ENCODE assay signal across 12 cellular contexts in genomic region chr9:36194326-36195000, GRCh38. TPM values are rescaled to one million over a fixed set of nuclear protein-coding genes. Genes with fewer than 3 reads are reported as not detected.
DNase-seq lines count a peak whose midpoint lies in the region; ATAC-seq and TF ChIP-seq lines count a peak whose summit lies in the region.
"Had no signal": no experiment of that assay in that cellular context is flagged by ENCODE, and none has a peak within 500 bp of the region (broad histone marks: within the 10 kb centered on the region; RNA-seq: fewer than 3 reads in every experiment).

No MANE protein-coding gene starts in this region.

- no peak overlapping the region for H3K4me3 ChIP-seq in CD4-positive, alpha-beta memory T cell (ENCODE audit: low read length in 2 of 2)
- H3K4me3 ChIP-seq in HEK293 (ENCODE audit: low read depth, low read length): no peak overlapping the region

- H3K27ac ChIP-seq in CD4-positive, alpha-beta memory T cell (ENCODE audit: low read depth, low read length): no peak overlapping the region
- H3K27ac ChIP-seq in HEK293 (ENCODE audit: extremely low read depth, low read depth, low read length): no peak overlapping the region
- H3K27ac ChIP-seq: left ventricle myocardium inferior had no signal

- H3K9me3 ChIP-seq in CD4-positive, alpha-beta memory T cell (ENCODE audit: control insufficient read depth in 1 of 2, low read length in 2 of 2): no peaks in the 10 kb centered on the region
- H3K9me3 ChIP-seq in HEK293 (ENCODE audit: control insufficient read depth, insufficient read depth, low read depth, low read length): no peaks in the 10 kb centered on the region
- H3K9me3 ChIP-seq: left ventricle myocardium inferior had no signal

- peak overlapping the region in 5 of 7 donors; percentile 19 to 87 (median 56) for H3K27ac Mint-ChIP-seq in CD4-positive, alpha-beta memory T cell
- H3K27ac Mint-ChIP-seq in brain: peak overlapping the region in 3 of 5 experiments; percentile 76 to 90 (median 79)
- peak overlapping the region; percentile 80 for H3K27ac Mint-ChIP-seq in mesothelial cell of epicardium

- no peaks in the 10 kb centered on the region for H3K27me3 Mint-ChIP-seq in CD4-positive, alpha-beta memory T cell
- peaks cover 4% of the 10 kb centered on the region for H3K27me3 Mint-ChIP-seq in brain
- no peaks in the 10 kb centered on the region for H3K27me3 Mint-ChIP-seq in mesothelial cell of epicardium (ENCODE audit: low read depth)

- peaks cover 10 to 41% of the 10 kb centered on the region in 2 donors for H3K36me3 Mint-ChIP-seq in CD4-positive, alpha-beta memory T cell
- H3K36me3 Mint-ChIP-seq in brain: peaks cover 19% of the 10 kb centered on the region
- H3K36me3 Mint-ChIP-seq in mesothelial cell of epicardium: peaks cover 13% of the 10 kb centered on the region

- CTCF ChIA-PET in CD4-positive, alpha-beta memory T cell (lab: Charles Lee; ENCODE audit: partially characterized antibody): interaction anchor here (1.0 to 1.7 kb wide), 2 partner anchors 9 to 134 kb away, joined by 3 to 5 read pairs; no protein-coding TSS in a partner anchor
- CTCF ChIA-PET in HEK293 (lab: Yijun Ruan, JAX): interaction anchor here (0.8 to 2.1 kb wide), 3 partner anchors 8 to 92 kb away, joined by 3 to 7 read pairs (median 3); no protein-coding TSS in a partner anchor

- POLR2A ChIA-PET in CD4-positive, alpha-beta memory T cell (lab: Charles Lee; ENCODE audit: partially characterized antibody): interaction anchor here (1.1 kb wide), 1 partner anchor 7 kb away, joined by 3 read pairs; no protein-coding TSS in a partner anchor
- POLR2A ChIA-PET in HEK293 (lab: Yijun Ruan, JAX): no interaction called here

- intact Hi-C loops in CD4-positive, alpha-beta memory T cell (cut with micrococcal nuclease): no loop called here

- H3K27me3 ChIP-seq in CD4-positive, alpha-beta memory T cell (ENCODE audit: insufficient read depth, low read length): no peaks in the 10 kb centered on the region

- peaks cover 44 to 67% (median 51%) of the 10 kb centered on the region in 4 donors for H3K4me1 Mint-ChIP-seq in CD4-positive, alpha-beta memory T cell
- peaks cover 50% of the 10 kb centered on the region for H3K4me1 Mint-ChIP-seq in brain
- H3K4me1 Mint-ChIP-seq in mesothelial cell of epicardium: peaks cover 49% of the 10 kb centered on the region

- H3K4me1 ChIP-seq in CD4-positive, alpha-beta memory T cell (ENCODE audit: insufficient read depth, low read length): peaks cover 42% of the 10 kb centered on the region
- H3K4me1 ChIP-seq in HEK293 (ENCODE audit: control insufficient read depth, insufficient read depth, low read length): 0 out of 2 replicates have a peak, but pooled peaks cover 6% of the 10 kb centered on the region

- peak overlapping the region in 5 of 8 donors; percentile 13 to 91 (median 23) for H3K4me3 Mint-ChIP-seq in CD4-positive, alpha-beta memory T cell
- H3K4me3 Mint-ChIP-seq in brain (peak overlapping the region; percentile 35 to 70 (median 55)), mesothelial cell of epicardium (peak overlapping the region; percentile 28)

- peaks cover 24% of the 10 kb centered on the region for H3K36me3 ChIP-seq in CD4-positive, alpha-beta memory T cell (ENCODE audit: insufficient read depth, low read length)
- H3K36me3 ChIP-seq in HEK293 (ENCODE audit: control insufficient read depth in 2 of 2, insufficient read depth in 1 of 2, low read length in 2 of 2): peaks cover 15 to 51% of the 10 kb centered on the region in 2 experiments

- no peak for ATAC-seq in HG03039 (IDR thresholded peaks at IDR 0.05; ENCODE audit: unreplicated experiment)
- ATAC-seq in GM21737 (IDR thresholded peaks at IDR 0.05; ENCODE audit: unreplicated experiment): no peak

- no peak for DNase-seq in CD4-positive, alpha-beta memory T cell
- DNase-seq in mesothelial cell of epicardium (ENCODE audit: low spot score in 2 of 2, unreplicated experiment in 2 of 2) (no peak), EL (no peak), T-helper 1 cell (no peak)
- DNase-seq: H7, left ventricle myocardium inferior, NCI-H1092 had no signal

- peaks cover 0 to 2% (median 0%) of the 10 kb centered on the region in 8 donors for H3K9me3 Mint-ChIP-seq in CD4-positive, alpha-beta memory T cell
- H3K9me3 Mint-ChIP-seq in brain (no peaks in the 10 kb centered on the region), mesothelial cell of epicardium (no peaks in the 10 kb centered on the region)

- TF ChIP-seq CTCF in HEK293 (tag by site-specific recombination; IDR thresholded peaks at IDR 0.05) (no peak), brain (conservative IDR thresholded peaks at IDR 0.05) (no peak), mesothelial cell of epicardium (IDR thresholded peaks at IDR 0.05; ENCODE audit: unreplicated experiment) (no peak)

TF ChIP-seq in HEK293, 187 proteins besides CTCF, POLR2A, EP300 and RAD21:
- TF ChIP-seq OVOL3 (tag by site-specific recombination; IDR thresholded peaks at IDR 0.05) (no peak), ZNF701 (tag by site-specific recombination; IDR thresholded peaks at IDR 0.05) (no peak), ZNF510 (tag by site-specific recombination; IDR thresholded peaks at IDR 0.05; ENCODE audit: insufficient replicate concordance) (no peak), KLF9 (tag by site-specific recombination; IDR thresholded peaks at IDR 0.05; ENCODE audit: low read depth) (no peak), ZNF169 (tag by site-specific recombination; IDR thresholded peaks at IDR 0.05) (no peak), ZNF157 (tag by site-specific recombination; IDR thresholded peaks at IDR 0.05) (no peak), PRDM1 (tag by site-specific recombination; IDR thresholded peaks at IDR 0.05) (peak; percentile 68), ZBTB7A (tag by site-specific recombination; IDR thresholded peaks at IDR 0.05; ENCODE audit: low read depth) (no peak), SCRT2 (tag by site-specific recombination; IDR thresholded peaks at IDR 0.05) (peak; percentile 80), ZBTB20 (tag by site-specific recombination; IDR thresholded peaks at IDR 0.05) (no peak), ZNF433 (tag by site-specific recombination; IDR thresholded peaks at IDR 0.05; ENCODE audit: low read depth) (no peak), MZF1 (tag by site-specific recombination; IDR thresholded peaks at IDR 0.05; ENCODE audit: borderline replicate concordance) (no peak), SCRT1 (tag by site-specific recombination; IDR thresholded peaks at IDR 0.05; ENCODE audit: borderline replicate concordance) (peak; percentile 50; the same call in 1 of the 2 replicates), ZNF76 (tag by site-specific recombination; IDR thresholded peaks at IDR 0.05; ENCODE audit: borderline replicate concordance, low read depth) (no peak)
- TF ChIP-seq, protein P1, sequence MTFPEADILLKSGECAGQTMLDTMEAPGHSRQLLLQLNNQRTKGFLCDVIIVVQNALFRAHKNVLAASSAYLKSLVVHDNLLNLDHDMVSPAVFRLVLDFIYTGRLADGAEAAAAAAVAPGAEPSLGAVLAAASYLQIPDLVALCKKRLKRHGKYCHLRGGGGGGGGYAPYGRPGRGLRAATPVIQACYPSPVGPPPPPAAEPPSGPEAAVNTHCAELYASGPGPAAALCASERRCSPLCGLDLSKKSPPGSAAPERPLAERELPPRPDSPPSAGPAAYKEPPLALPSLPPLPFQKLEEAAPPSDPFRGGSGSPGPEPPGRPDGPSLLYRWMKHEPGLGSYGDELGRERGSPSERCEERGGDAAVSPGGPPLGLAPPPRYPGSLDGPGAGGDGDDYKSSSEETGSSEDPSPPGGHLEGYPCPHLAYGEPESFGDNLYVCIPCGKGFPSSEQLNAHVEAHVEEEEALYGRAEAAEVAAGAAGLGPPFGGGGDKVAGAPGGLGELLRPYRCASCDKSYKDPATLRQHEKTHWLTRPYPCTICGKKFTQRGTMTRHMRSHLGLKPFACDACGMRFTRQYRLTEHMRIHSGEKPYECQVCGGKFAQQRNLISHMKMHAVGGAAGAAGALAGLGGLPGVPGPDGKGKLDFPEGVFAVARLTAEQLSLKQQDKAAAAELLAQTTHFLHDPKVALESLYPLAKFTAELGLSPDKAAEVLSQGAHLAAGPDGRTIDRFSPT (tag by site-specific recombination; IDR thresholded peaks at IDR 0.05): no peak
- TF ChIP-seq, protein P2, sequence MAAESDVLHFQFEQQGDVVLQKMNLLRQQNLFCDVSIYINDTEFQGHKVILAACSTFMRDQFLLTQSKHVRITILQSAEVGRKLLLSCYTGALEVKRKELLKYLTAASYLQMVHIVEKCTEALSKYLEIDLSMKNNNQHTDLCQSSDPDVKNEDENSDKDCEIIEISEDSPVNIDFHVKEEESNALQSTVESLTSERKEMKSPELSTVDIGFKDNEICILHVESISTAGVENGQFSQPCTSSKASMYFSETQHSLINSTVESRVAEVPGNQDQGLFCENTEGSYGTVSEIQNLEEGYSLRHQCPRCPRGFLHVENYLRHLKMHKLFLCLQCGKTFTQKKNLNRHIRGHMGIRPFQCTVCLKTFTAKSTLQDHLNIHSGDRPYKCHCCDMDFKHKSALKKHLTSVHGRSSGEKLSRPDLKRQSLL (tag by site-specific recombination; IDR thresholded peaks at IDR 0.05): no peak

RNA-seq across cellular contexts. Expression of gene CLTA, which starts 3.7 kb away (rescaled TPM):
- 10 to 100 TPM; 69.9 to 72.3 TPM for total RNA-seq in CD4-positive, alpha-beta memory T cell
- polyA plus RNA-seq in CD4-positive, alpha-beta memory T cell: 100 to 1,000 TPM in 1 of 2 donors, 10 to 100 TPM in 1; 46.0 to 106 TPM
- 447 TPM for polyA plus RNA-seq in brain (ENCODE audit: insufficient read depth, low read depth, low replicate concordance)
- total RNA-seq in mesothelial cell of epicardium: 173 to 181 TPM (median 180 TPM) in 3 replicates

RNA-seq across cellular contexts. Expression of gene CCIN, which starts 25.3 kb away (rescaled TPM):
- not detected for total RNA-seq in CD4-positive, alpha-beta memory T cell
- polyA plus RNA-seq in CD4-positive, alpha-beta memory T cell: not detected
- polyA plus RNA-seq in brain (ENCODE audit: insufficient read depth, low read depth, low replicate concordance): not detected
- total RNA-seq in mesothelial cell of epicardium: 0.33 to 0.52 TPM (median 0.40 TPM) in 3 replicates
- total RNA-seq: left ventricle myocardium inferior had no signal
- polyA plus RNA-seq: esophagus had no signal

RNA-seq across cellular contexts. Expression of gene GLIPR2, which starts 57.9 kb away (rescaled TPM):
- total RNA-seq in CD4-positive, alpha-beta memory T cell: 10 to 100 TPM; 17.0 to 18.9 TPM
- 100 to 1,000 TPM; 140 to 213 TPM for polyA plus RNA-seq in CD4-positive, alpha-beta memory T cell
- polyA plus RNA-seq in brain (ENCODE audit: insufficient read depth, low read depth, low replicate concordance): 16.2 TPM
- total RNA-seq in mesothelial cell of epicardium: 31.3 to 34.1 TPM (median 33.3 TPM) in 3 replicates
